ENCODE assay signal across 22 cellular contexts in genomic region chr20:11907621-11908020, GRCh38. TPM values are rescaled to one million over a fixed set of nuclear protein-coding genes. Genes with fewer than 3 reads are reported as not detected.
DNase-seq lines count a peak whose midpoint lies in the region; ATAC-seq, FAIRE-seq and TF ChIP-seq lines count a peak whose summit lies in the region.
"Had no signal": no experiment of that assay in that cellular context is flagged by ENCODE, and none has a peak within 500 bp of the region (broad histone marks: within the 10 kb centered on the region; RNA-seq: fewer than 3 reads in every experiment).

No MANE protein-coding gene starts in this region.

- no peaks in the 10 kb centered on the region for H3K79me2 ChIP-seq in Karpas-422 (ENCODE audit: low read length)

- H3K27ac ChIP-seq in foreskin keratinocyte (peak overlapping the region; percentile 39), left ventricle myocardium inferior (replicated peaks) (no peak overlapping the region), Karpas-422 (ENCODE audit: low read length) (no peak overlapping the region)
- H3K27ac ChIP-seq: BLaER1, esophagus muscularis mucosa, KMS-11, transverse colon had no signal

- H3K4me3 ChIP-seq in left ventricle myocardium inferior (no peak overlapping the region), Karpas-422 (ENCODE audit: low read length) (no peak overlapping the region)
- H3K4me3 ChIP-seq: BLaER1, esophagus muscularis mucosa, transverse colon had no signal

- no peak for FAIRE-seq in urothelium cell line (lab: Jason Lieb, UNC)
- FAIRE-seq: small intestine had no signal

- H3K4me1 ChIP-seq in foreskin keratinocyte (peaks cover 27% of the 10 kb centered on the region), left ventricle myocardium inferior (peaks cover 55% of the 10 kb centered on the region), Karpas-422 (ENCODE audit: low read length) (no peaks in the 10 kb centered on the region)
- H3K4me1 ChIP-seq: BLaER1 had no signal

- no peaks in the 10 kb centered on the region for H4K20me1 ChIP-seq in Karpas-422 (ENCODE audit: insufficient read depth, low read depth, low read length)

- ATAC-seq in foreskin keratinocyte, result peak; percentile 50
- ATAC-seq in GM21423 (IDR thresholded peaks at IDR 0.05; ENCODE audit: unreplicated experiment), result no peak

- no peak overlapping the region for H3K4me2 ChIP-seq in Karpas-422 (ENCODE audit: low read depth, low read length, poor library complexity, severe bottlenecking)
- H3K4me2 ChIP-seq: BLaER1, KMS-11 had no signal

- DNase-seq in DMS53 (lab: John Stamatoyannopoulos, UW), result peak; percentile 25
- DNase-seq in DMS53 treated with DMSO at 0.1 percent for 48 hours (lab: John Stamatoyannopoulos, UW; ENCODE audit: unreplicated experiment), result no peak
- DNase-seq in RPMI7951 (ENCODE audit: low read depth), result peak; percentile 58
- DNase-seq in foreskin keratinocyte, result peak; percentile 76 to 85
- peak; percentile 38 for DNase-seq in urothelium cell line (ENCODE audit: low spot score)
- no peak for DNase-seq in left ventricle myocardium inferior
- no peak for DNase-seq in Karpas-422
- DNase-seq: activated CD8-positive, alpha-beta memory T cell treated with anti-CD3 and anti-CD28 coated beads for 24 hours; activated naive CD4-positive, alpha-beta T cell treated with anti-CD3 and anti-CD28 coated beads for 36 hours; activated T-cell treated with anti-CD3 and anti-CD28 coated beads, Interleukin-2, amount 50 U/mL, for 48 hours; cerebellar nuclear complex; GOT3; left ventricle myocardium superior; NCI-H510A; small intestine; stimulated activated CD4-positive, alpha-beta T cell treated with anti-CD3 and anti-CD28 coated beads, Interleukin-2, amount 100 ng/mL, for 48 hours; stimulated activated naive CD4-positive, alpha-beta T cell treated with Interleukin-2 at 50 U/mL for 16 hours; transverse colon had no signal

- no peaks in the 10 kb centered on the region for H3K27me3 ChIP-seq in foreskin keratinocyte
- no peaks in the 10 kb centered on the region for H3K27me3 ChIP-seq in left ventricle myocardium inferior (ENCODE audit: low read depth)
- no peaks in the 10 kb centered on the region for H3K27me3 ChIP-seq in Karpas-422 (ENCODE audit: low read length)
- H3K27me3 ChIP-seq: BLaER1, esophagus muscularis mucosa, transverse colon had no signal

- no peaks in the 10 kb centered on the region for H3K9me2 ChIP-seq in Karpas-422 (replicated peaks; ENCODE audit: insufficient read depth, low read length)

- H3K9me3 ChIP-seq in left ventricle myocardium inferior (replicated peaks), result no peaks in the 10 kb centered on the region
- peaks cover 15% of the 10 kb centered on the region for H3K9me3 ChIP-seq in Karpas-422 (ENCODE audit: low read length)
- H3K9me3 ChIP-seq: esophagus muscularis mucosa, transverse colon had no signal

- intact Hi-C loops in left ventricle myocardium inferior (cut with micrococcal nuclease), result no loop called here

- H2AFZ ChIP-seq in Karpas-422 (ENCODE audit: low read length), result no peak overlapping the region

- H3K9ac ChIP-seq in Karpas-422 (ENCODE audit: low read length), result no peak overlapping the region
- H3K9ac ChIP-seq: BLaER1, KMS-11 had no signal

- H3K36me3 ChIP-seq in left ventricle myocardium inferior (no peaks in the 10 kb centered on the region), Karpas-422 (ENCODE audit: insufficient read depth, low read length) (no peaks in the 10 kb centered on the region)
- H3K36me3 ChIP-seq: esophagus muscularis mucosa, transverse colon had no signal

- TF ChIP-seq CTCF in foreskin keratinocyte (conservative IDR thresholded peaks at IDR 0.05), result no peak
- no peak for TF ChIP-seq CTCF in left ventricle myocardium inferior (IDR thresholded peaks at IDR 0.05; ENCODE audit: borderline replicate concordance)

RNA-seq across cellular contexts. Expression of gene BTBD3, which starts 10.1 kb away (rescaled TPM):
- 43.7 and 45.3 TPM in 2 replicates for total RNA-seq in RPMI7951 (2014; rRNA removed; shearing (Covaris generic))
- 15.8 and 17.9 TPM in 2 replicates for total RNA-seq in foreskin keratinocyte
- 4.5 and 4.9 TPM in 2 replicates for polyA plus RNA-seq in foreskin keratinocyte
- 28.3 TPM for total RNA-seq in left ventricle myocardium inferior
- total RNA-seq in Karpas-422 (2014; rRNA removed; shearing (Covaris generic); ENCODE audit: low replicate concordance), result not detected in 2 replicates

Comparison
In these comparisons a context has a peak if more than half of its experiments do, and no peak if none do; other contexts are left out.
1. DNase-seq: peak in DMS53 (single experiment), RPMI7951 (single experiment), foreskin keratinocyte (2 of 2) and urothelium cell line (single experiment); none in DMS53 treated with DMSO at 0.1 percent for 48 hours (single experiment), left ventricle myocardium inferior (single experiment) and Karpas-422 (single experiment).
2. RNA of gene BTBD3, which starts 10.1 kb away (total RNA-seq): 43.7 to 45.3 TPM in RPMI7951, 28.3 TPM in left ventricle myocardium inferior (single experiment) and 15.8 to 17.9 TPM in foreskin keratinocyte; not detected in Karpas-422; every median in the first group is over 10 times any median in the second.